ENCODE assay signal across 9 cellular contexts in genomic region chr6:130625825-130626500, GRCh38.
A peak's percentile ranks its signal among the peaks of the same experiment; 100 is the strongest.
DNase-seq lines count a peak whose midpoint lies in the region; ATAC-seq and TF ChIP-seq lines count a peak whose summit lies in the region.
"Had no signal": no experiment of that assay in that cellular context is flagged by ENCODE, and none has a peak within 500 bp of the region (broad histone marks: within the 10 kb centered on the region; RNA-seq: fewer than 3 reads in every experiment).

No MANE protein-coding gene starts in this region.

- WGBS in SK-N-SH (ENCODE audit: low lambda C conversion rate) = 5% methylated on average over 3 of the region's 3 CpGs

- intact Hi-C loops in OCI-LY7 (cut with micrococcal nuclease; ENCODE audit: unreplicated experiment) = no loop called here

- TF ChIP-seq EP300 in SK-N-SH (IDR thresholded peaks at IDR 0.05; ENCODE audit: borderline replicate concordance in 1 of 2, low read depth in 1 of 2, low read length in 1 of 2) = peak in 1 of 2 experiments; percentile 70; a peak in 1 of 4 replicates

- POLR2A ChIA-PET in SK-N-SH (lab: Yijun Ruan, JAX) = no interaction called here
- POLR2A ChIA-PET in OCI-LY7 (lab: Charles Lee) = no interaction called here

- H3K4me3 Mint-ChIP-seq in type B pancreatic cell = no peak overlapping the region

- H4K20me1 ChIP-seq in SK-N-SH (ENCODE audit: insufficient read depth) (no peaks in the 10 kb centered on the region), OCI-LY7 (ENCODE audit: insufficient read depth, low read length) (no peaks in the 10 kb centered on the region)

- CTCF ChIA-PET in SK-N-SH (lab: Yijun Ruan, JAX) (no interaction called here), OCI-LY7 (lab: Charles Lee; ENCODE audit: unreplicated experiment) (no interaction called here)

- no peaks in the 10 kb centered on the region for H3K27me3 ChIP-seq in SK-N-SH (ENCODE audit: insufficient read depth)
- no peaks in the 10 kb centered on the region for H3K27me3 ChIP-seq in skeletal muscle satellite cell (ENCODE audit: control insufficient read depth, insufficient read depth, low read length)
- H3K27me3 ChIP-seq in WERI-Rb-1 (ENCODE audit: insufficient read depth, low read depth, severe bottlenecking) = no peaks in the 10 kb centered on the region

- H3K27me3 Mint-ChIP-seq in type B pancreatic cell = peaks cover 4% of the 10 kb centered on the region

- no peaks in the 10 kb centered on the region for H3K79me2 ChIP-seq in SK-N-SH (ENCODE audit: insufficient read depth)
- H3K79me2 ChIP-seq in OCI-LY7 (ENCODE audit: insufficient read depth, low read depth, low read length) = no peaks in the 10 kb centered on the region

- no peak overlapping the region for H3K9ac ChIP-seq in SK-N-SH
- H3K9ac ChIP-seq in skeletal muscle satellite cell (ENCODE audit: low read depth, low read length) = no peak overlapping the region

- H3K9me2 ChIP-seq in SK-N-SH (no peaks in the 10 kb centered on the region), OCI-LY7 (ENCODE audit: insufficient read depth, low read length) (no peaks in the 10 kb centered on the region)

- no peak for DNase-seq in activated CD4-positive, CD25-positive, alpha-beta regulatory T cell treated with anti-CD3 and anti-CD28 coated beads, Interleukin-2, amount 50 U/mL, for 72 hours
- DNase-seq in SK-N-SH = no peak
- no peak for DNase-seq in WERI-Rb-1
- no peak for DNase-seq in type B pancreatic cell (ENCODE audit: extremely low spot score, unreplicated experiment)
- no peak for DNase-seq in OCI-LY7 (ENCODE audit: low spot score)

- H3K9me3 ChIP-seq in SK-N-SH = peaks cover 9% of the 10 kb centered on the region; the same call in 1 of the 2 replicates
- no peaks in the 10 kb centered on the region for H3K9me3 ChIP-seq in skeletal muscle satellite cell (replicated peaks; ENCODE audit: low read length)
- H3K9me3 ChIP-seq in WERI-Rb-1 (ENCODE audit: severe bottlenecking) = peaks cover 2% of the 10 kb centered on the region
- 0 out of 2 replicates have a peak, but pooled peaks cover 6% of the 10 kb centered on the region for H3K9me3 ChIP-seq in OCI-LY7 (ENCODE audit: low read length)

- H3K27ac ChIP-seq in SK-N-SH (ENCODE audit: low read depth in 2 of 2, low read length in 1 of 2) = peak overlapping the region; percentile 68 to 72; a peak in 3 of 4 replicates
- no peak overlapping the region for H3K27ac ChIP-seq in WERI-Rb-1
- no peak overlapping the region for H3K27ac ChIP-seq in OCI-LY7 (ENCODE audit: low read depth, low read length, poor library complexity, severe bottlenecking)

- BruUV-seq in OCI-LY7 (replicated peaks; lab: Mats Ljungman, UMichigan) = no TSS peak

- H3K4me1 ChIP-seq in SK-N-SH (ENCODE audit: control insufficient read depth in 1 of 2, insufficient read depth in 2 of 2, low read depth in 1 of 2, low read length in 1 of 2) (peaks cover 0 to 6% of the 10 kb centered on the region in 2 experiments; a peak in 1 of 4 replicates), skeletal muscle satellite cell (ENCODE audit: control insufficient read depth, insufficient read depth, low read length) (peaks cover 35% of the 10 kb centered on the region), OCI-LY7 (ENCODE audit: insufficient read depth, low read length, poor library complexity, severe bottlenecking) (no peaks in the 10 kb centered on the region)

- peaks cover 14% of the 10 kb centered on the region for H3K4me1 Mint-ChIP-seq in type B pancreatic cell (ENCODE audit: unreplicated experiment)

- H3K4me2 ChIP-seq in SK-N-SH (peak overlapping the region; percentile 5; the same call in 1 of the 2 replicates), skeletal muscle satellite cell (ENCODE audit: low read length) (peak overlapping the region; percentile 17), OCI-LY7 (ENCODE audit: low read length) (no peak overlapping the region)

- peaks cover 4% of the 10 kb centered on the region for H3K36me3 Mint-ChIP-seq in type B pancreatic cell

- peaks cover 37% of the 10 kb centered on the region for H3F3A ChIP-seq in SK-N-SH (replicated peaks; ENCODE audit: insufficient read depth)

- no peak overlapping the region for H3K27ac Mint-ChIP-seq in type B pancreatic cell

- H2AFZ ChIP-seq in SK-N-SH (ENCODE audit: low read depth) (no peak overlapping the region), OCI-LY7 (ENCODE audit: low read length) (no peak overlapping the region)

- H3K36me3 ChIP-seq in SK-N-SH (replicated peaks in 1 of 2; ENCODE audit: control insufficient read depth in 1 of 2, insufficient read depth in 2 of 2, low read length in 1 of 2) = peaks cover 0 to 5% of the 10 kb centered on the region in 2 experiments
- no peaks in the 10 kb centered on the region for H3K36me3 ChIP-seq in skeletal muscle satellite cell (ENCODE audit: insufficient read depth, low read length)
- H3K36me3 ChIP-seq in WERI-Rb-1 = no peaks in the 10 kb centered on the region
- no peaks in the 10 kb centered on the region for H3K36me3 ChIP-seq in OCI-LY7 (ENCODE audit: insufficient read depth, low read length)

- no peak for TF ChIP-seq CTCF in SK-N-SH (IDR thresholded peaks at IDR 0.05)
- no peak for TF ChIP-seq CTCF in WERI-Rb-1 (IDR thresholded peaks at IDR 0.05; ENCODE audit: low read depth, low read length)
- no peak for TF ChIP-seq CTCF in type B pancreatic cell (conservative IDR thresholded peaks at IDR 0.05)
- TF ChIP-seq CTCF in OCI-LY7 (conservative IDR thresholded peaks at IDR 0.05; ENCODE audit: low read length) = no peak

- peak; percentile 67 to 72 for ATAC-seq in activated CD4-positive, CD25-positive, alpha-beta regulatory T cell treated with anti-CD3 and anti-CD28 coated beads, Interleukin-2, amount 50 U/mL, for 24 hours
- ATAC-seq in HG02840 (IDR thresholded peaks at IDR 0.05; ENCODE audit: low FRiP score, unreplicated experiment) = peak; percentile 60
- ATAC-seq: Panc1 had no signal

- no peak for TF ChIP-seq RAD21 in SK-N-SH (IDR thresholded peaks at IDR 0.05; ENCODE audit: low read length)

- no peaks in the 10 kb centered on the region for H3K9me3 Mint-ChIP-seq in type B pancreatic cell

- H3K4me3 ChIP-seq in SK-N-SH (ENCODE audit: low read depth in 2 of 2, low read length in 1 of 2) = no peak overlapping the region
- H3K4me3 ChIP-seq in skeletal muscle satellite cell (ENCODE audit: low read length) = no peak overlapping the region
- H3K4me3 ChIP-seq in WERI-Rb-1 (ENCODE audit: low read depth, low read length) = no peak overlapping the region
- H3K4me3 ChIP-seq in OCI-LY7 (ENCODE audit: low read depth, low read length, poor library complexity, severe bottlenecking) = no peak overlapping the region

TF ChIP-seq in SK-N-SH, 30 proteins besides CTCF, POLR2A, EP300 and RAD21 (continues in another document):
- TF ChIP-seq GATA2 (CRISPR knock-in tag; IDR thresholded peaks at IDR 0.05) (no peak), RFX5 (IDR thresholded peaks at IDR 0.05; ENCODE audit: low read length) (no peak), YY1 (IDR thresholded peaks at IDR 0.05; ENCODE audit: low read depth) (no peak), USF2 (IDR thresholded peaks at IDR 0.05; ENCODE audit: borderline replicate concordance, low read depth, low read length) (no peak), POLR2AphosphoS5 (IDR thresholded peaks at IDR 0.05; ENCODE audit: low read depth, low read length) (peak; percentile 38; the same call in 1 of the 2 replicates), JUND (IDR thresholded peaks at IDR 0.05) (peak; percentile 75), GABPA (IDR thresholded peaks at IDR 0.05; ENCODE audit: low read depth) (no peak), SIN3A (IDR thresholded peaks at IDR 0.05; ENCODE audit: borderline replicate concordance, low read depth, low read length) (0 out of 2 replicates have a peak, but pooled peaks have one; percentile 12), MXI1 (IDR thresholded peaks at IDR 0.05; ENCODE audit: low read depth, low read length) (no peak), SMC3 (IDR thresholded peaks at IDR 0.05; ENCODE audit: low read depth, low read length) (no peak), TEAD4 (IDR thresholded peaks at IDR 0.05; ENCODE audit: borderline replicate concordance, insufficient read depth) (0 out of 2 replicates have a peak, but pooled peaks have one; percentile 31), NFIC (IDR thresholded peaks at IDR 0.05; ENCODE audit: borderline replicate concordance) (peak; percentile 42), IRF3 (IDR thresholded peaks at IDR 0.05; ENCODE audit: low read depth, low read length) (no peak), MAX (IDR thresholded peaks at IDR 0.05; ENCODE audit: low read depth) (0 out of 2 replicates have a peak, but pooled peaks have one; percentile 18), TAF1 (IDR thresholded peaks at IDR 0.05; ENCODE audit: borderline replicate concordance, low read depth, low read length) (no peak)

Comparison
In these comparisons a context has a peak if more than half of its experiments do, and no peak if none do; other contexts are left out.
1. H3K27ac ChIP-seq: peak in SK-N-SH (2 of 2); none in WERI-Rb-1 (single experiment) and OCI-LY7 (single experiment).